Comparison of ENCODE assay signal across 8 cellular contexts in the genomic region with DNA sequence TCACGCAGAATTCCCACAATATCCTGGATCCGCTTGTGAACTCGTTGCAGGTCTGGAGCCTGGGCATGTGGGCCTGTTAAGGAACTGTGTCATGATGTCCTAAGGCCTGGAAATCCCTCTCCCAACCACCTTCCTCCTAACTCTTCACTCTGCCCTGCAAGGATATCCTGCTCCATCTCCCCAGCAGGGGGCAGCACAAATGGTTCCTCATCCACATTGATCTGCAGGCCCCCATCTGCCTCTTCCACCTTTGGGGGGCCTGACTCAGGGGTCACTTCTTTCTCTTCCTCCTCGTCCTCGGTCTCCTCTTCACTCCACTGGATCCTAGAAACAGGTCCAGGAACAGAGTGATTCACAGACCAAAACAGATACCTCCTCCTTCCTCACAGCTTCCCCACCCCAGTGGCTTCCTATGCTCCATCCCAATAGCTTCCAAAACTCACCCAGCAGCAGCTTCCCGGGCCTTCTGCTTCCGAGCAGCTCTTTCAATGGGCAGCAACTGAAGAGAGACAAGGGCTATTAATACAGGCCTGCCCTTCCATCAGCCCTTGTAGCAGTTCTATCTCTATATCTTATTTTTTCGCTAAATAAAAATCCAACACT. TPM values are rescaled to one million over a fixed set of nuclear protein-coding genes. Genes with fewer than 3 reads are reported as not detected.
DNase-seq lines count a peak whose midpoint lies in the region; ATAC-seq, FAIRE-seq and TF ChIP-seq lines count a peak whose summit lies in the region.

No MANE protein-coding gene starts in this region.

- peaks cover 27% of the 10 kb centered on the region for H3K79me2 ChIP-seq in smooth muscle cell (ENCODE audit: low read depth)

- H2AFZ ChIP-seq in smooth muscle cell (ENCODE audit: low read depth), result no peak overlapping the region

- FAIRE-seq in GM19239 (lab: Jason Lieb, UNC), result peak; percentile 74

- H3K4me2 ChIP-seq in smooth muscle cell, result no peak overlapping the region

- no peak overlapping the region for H3K4me3 ChIP-seq in smooth muscle cell

- no peak overlapping the region for H3K27ac Mint-ChIP-seq in activated T-helper 2 cell treated with anti-CD3 and anti-CD28 coated beads, Interferon-gamma antibody, Interleukin-2, Interleukin-4, amounts not matched to agents 10 μg/mL and 5 μg/mL and 100 μg/mL, durations not matched to agents 14 hours and 24 hours and 36 hours
- H3K27ac Mint-ChIP-seq in glutamatergic neuron (ENCODE audit: unreplicated experiment), result peak overlapping the region; percentile 26

- peaks cover 18% of the 10 kb centered on the region for H3K4me1 Mint-ChIP-seq in activated T-helper 2 cell treated with anti-CD3 and anti-CD28 coated beads, Interferon-gamma antibody, Interleukin-2, Interleukin-4, amounts not matched to agents 10 μg/mL and 5 μg/mL and 100 μg/mL, durations not matched to agents 14 hours and 24 hours and 36 hours (ENCODE audit: low read depth)
- peaks cover 11% of the 10 kb centered on the region for H3K4me1 Mint-ChIP-seq in glutamatergic neuron (ENCODE audit: low read depth, unreplicated experiment)

- peaks cover 90% of the 10 kb centered on the region for H3K36me3 Mint-ChIP-seq in activated T-helper 2 cell treated with anti-CD3 and anti-CD28 coated beads, Interferon-gamma antibody, Interleukin-2, Interleukin-4, amounts not matched to agents 10 μg/mL and 5 μg/mL and 100 μg/mL, durations not matched to agents 14 hours and 24 hours and 36 hours (ENCODE audit: low read depth)
- H3K36me3 Mint-ChIP-seq in glutamatergic neuron (ENCODE audit: unreplicated experiment), result no peaks in the 10 kb centered on the region

- H3K9ac ChIP-seq in smooth muscle cell (ENCODE audit: low read depth), result no peak overlapping the region

- no peaks in the 10 kb centered on the region for H3K36me3 ChIP-seq in smooth muscle cell (ENCODE audit: low read depth)

- H3K4me3 Mint-ChIP-seq in activated T-helper 2 cell treated with anti-CD3 and anti-CD28 coated beads, Interferon-gamma antibody, Interleukin-2, Interleukin-4, amounts not matched to agents 10 μg/mL and 5 μg/mL and 100 μg/mL, durations not matched to agents 14 hours and 24 hours and 36 hours (ENCODE audit: low read depth), result no peak overlapping the region
- peak overlapping the region; percentile 28 for H3K4me3 Mint-ChIP-seq in glutamatergic neuron (ENCODE audit: unreplicated experiment)

- 88% methylated on average over 8 of the region's 8 CpGs for WGBS in smooth muscle cell (ENCODE audit: low lambda C conversion rate)

- no peaks in the 10 kb centered on the region for H3K9me3 Mint-ChIP-seq in activated T-helper 2 cell treated with anti-CD3 and anti-CD28 coated beads, Interferon-gamma antibody, Interleukin-2, Interleukin-4, amounts not matched to agents 10 μg/mL and 5 μg/mL and 100 μg/mL, durations not matched to agents 14 hours and 24 hours and 36 hours
- peaks cover 7% of the 10 kb centered on the region for H3K9me3 Mint-ChIP-seq in glutamatergic neuron (ENCODE audit: unreplicated experiment)

- H3K4me1 ChIP-seq in smooth muscle cell (ENCODE audit: low read depth), result peaks cover 7% of the 10 kb centered on the region

- H3K27ac ChIP-seq in smooth muscle cell (ENCODE audit: low read depth), result no peak overlapping the region

- H4K20me1 ChIP-seq in smooth muscle cell (ENCODE audit: low read depth), result no peaks in the 10 kb centered on the region

- H3K9me3 ChIP-seq in smooth muscle cell (replicated peaks; ENCODE audit: low read depth), result no peaks in the 10 kb centered on the region

- ATAC-seq in GM18858 (IDR thresholded peaks at IDR 0.05; ENCODE audit: unreplicated experiment), result no peak

- TF ChIP-seq CTCF in glutamatergic neuron (IDR thresholded peaks at IDR 0.05; ENCODE audit: partially characterized antibody, unreplicated experiment) (peak; percentile 88), smooth muscle cell (IDR thresholded peaks at IDR 0.05; ENCODE audit: borderline replicate concordance, insufficient read depth, poor library complexity, severe bottlenecking) (peak; percentile 69)

- DNase-seq in AG08395 (ENCODE audit: low spot score) (peak; percentile 72), GM19239 (ENCODE audit: insufficient read length, low spot score) (peak; percentile 40), RPMI8226 (peak; percentile 62), glutamatergic neuron (peak; percentile 82), smooth muscle cell (lab: John Stamatoyannopoulos, UW; ENCODE audit: unreplicated experiment) (no peak), NCI-H226 (no peak)
- peak; percentile 51 for DNase-seq in activated T-helper 2 cell treated with anti-CD3 and anti-CD28 coated beads, Interferon-gamma antibody, Interleukin-2, Interleukin-4, amounts not matched to agents 10 μg/mL and 5 μg/mL and 100 μg/mL, durations not matched to agents 14 hours and 24 hours and 36 hours (ENCODE audit: low spot score)

- H3F3A ChIP-seq in smooth muscle cell (ENCODE audit: low read depth), result no peaks in the 10 kb centered on the region

- no peaks in the 10 kb centered on the region for H3K27me3 ChIP-seq in smooth muscle cell (ENCODE audit: low read depth)

- intact Hi-C loops in activated T-helper 2 cell treated with anti-CD3 and anti-CD28 coated beads, Interferon-gamma antibody, Interleukin-2, Interleukin-4, amounts not matched to agents 10 μg/mL and 5 μg/mL and 100 μg/mL, durations not matched to agents 14 hours and 24 hours and 36 hours (cut with micrococcal nuclease), result no loop called here

- H3K27me3 Mint-ChIP-seq in activated T-helper 2 cell treated with anti-CD3 and anti-CD28 coated beads, Interferon-gamma antibody, Interleukin-2, Interleukin-4, amounts not matched to agents 10 μg/mL and 5 μg/mL and 100 μg/mL, durations not matched to agents 14 hours and 24 hours and 36 hours (ENCODE audit: low read depth), result no peaks in the 10 kb centered on the region
- H3K27me3 Mint-ChIP-seq in glutamatergic neuron (ENCODE audit: unreplicated experiment), result peaks cover 11% of the 10 kb centered on the region

RNA-seq across cellular contexts. Expression of a gene that starts 4.5 kb away (rescaled TPM):
- total RNA-seq in activated T-helper 2 cell treated with anti-CD3 and anti-CD28 coated beads, Interferon-gamma antibody, Interleukin-2, Interleukin-4, amounts not matched to agents 10 μg/mL and 5 μg/mL and 100 μg/mL, durations not matched to agents 14 hours and 24 hours and 36 hours, result 146 and 157 TPM in 2 replicates
- total RNA-seq in glutamatergic neuron (ENCODE audit: unreplicated experiment) (53.5 TPM), smooth muscle cell (29.7 and 41.9 TPM in 2 replicates)
- polyA plus RNA-seq in smooth muscle cell, result 23.6 and 30.4 TPM in 2 replicates

RNA-seq across cellular contexts. Expression of a gene that starts 7.7 kb away (rescaled TPM):
- total RNA-seq in activated T-helper 2 cell treated with anti-CD3 and anti-CD28 coated beads, Interferon-gamma antibody, Interleukin-2, Interleukin-4, amounts not matched to agents 10 μg/mL and 5 μg/mL and 100 μg/mL, durations not matched to agents 14 hours and 24 hours and 36 hours, result 15.5 and 16.6 TPM in 2 replicates
- 50.3 TPM for total RNA-seq in glutamatergic neuron (ENCODE audit: unreplicated experiment)
- total RNA-seq in smooth muscle cell, result 4.2 and 5.2 TPM in 2 replicates
- polyA plus RNA-seq in smooth muscle cell, result 13.3 and 19.1 TPM in 2 replicates

RNA-seq across cellular contexts. Expression of a gene that starts 29.2 kb away (rescaled TPM):
- total RNA-seq in activated T-helper 2 cell treated with anti-CD3 and anti-CD28 coated beads, Interferon-gamma antibody, Interleukin-2, Interleukin-4, amounts not matched to agents 10 μg/mL and 5 μg/mL and 100 μg/mL, durations not matched to agents 14 hours and 24 hours and 36 hours, result 4,713 and 4,805 TPM in 2 replicates
- total RNA-seq in glutamatergic neuron (ENCODE audit: unreplicated experiment) (2,124 TPM), smooth muscle cell (5,015 and 5,158 TPM in 2 replicates)
- 9,934 and 11,119 TPM in 2 replicates for polyA plus RNA-seq in smooth muscle cell

RNA-seq across cellular contexts. Expression of a gene that starts 43.6 kb away (rescaled TPM):
- total RNA-seq in activated T-helper 2 cell treated with anti-CD3 and anti-CD28 coated beads, Interferon-gamma antibody, Interleukin-2, Interleukin-4, amounts not matched to agents 10 μg/mL and 5 μg/mL and 100 μg/mL, durations not matched to agents 14 hours and 24 hours and 36 hours, result 343 and 351 TPM in 2 replicates
- total RNA-seq in glutamatergic neuron (ENCODE audit: unreplicated experiment) (957 TPM), smooth muscle cell (172 and 176 TPM in 2 replicates)
- 87.5 and 122 TPM in 2 replicates for polyA plus RNA-seq in smooth muscle cell

Comparison
In these comparisons a context has a peak if more than half of its experiments do, and no peak if none do; other contexts are left out.
1. DNase-seq: peak in AG08395 (single experiment), GM19239 (single experiment), RPMI8226 (single experiment), activated T-helper 2 cell treated with anti-CD3 and anti-CD28 coated beads, Interferon-gamma antibody, Interleukin-2, Interleukin-4, amounts not matched to agents 10 μg/mL and 5 μg/mL and 100 μg/mL, durations not matched to agents 14 hours and 24 hours and 36 hours (single experiment) and glutamatergic neuron (single experiment); none in smooth muscle cell (single experiment) and NCI-H226 (single experiment).